ENCODE assay signal across 17 cellular contexts in the genomic region with DNA sequence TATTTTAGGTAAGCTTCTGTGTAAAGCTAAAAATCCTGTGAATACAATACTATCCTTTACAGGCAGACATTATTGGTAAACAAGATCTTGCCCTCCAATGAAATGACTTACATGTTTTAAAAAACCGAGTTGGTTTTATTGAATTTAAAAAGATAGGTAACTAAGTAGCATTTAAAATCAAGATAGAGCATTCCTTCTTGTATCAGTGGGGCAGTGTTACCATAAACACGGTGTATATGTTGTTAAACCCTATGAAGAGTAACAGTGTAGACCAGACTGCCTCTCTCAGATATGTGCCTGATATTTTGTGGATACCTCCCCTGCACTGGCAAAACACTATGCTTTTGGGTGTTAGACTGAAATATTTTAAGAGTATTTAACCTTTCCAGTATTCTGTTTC.
"Had no signal": no experiment of that assay in that cellular context is flagged by ENCODE, and none has a peak within 500 bp of the region (broad histone marks: within the 10 kb centered on the region; RNA-seq: fewer than 3 reads in every experiment).

No MANE protein-coding gene starts in this region.

- H3K9me3 ChIP-seq: ovary, suprapubic skin had no signal

- H3K4me3 ChIP-seq: ovary, suprapubic skin had no signal

- DNase-seq: activated CD4-positive, alpha-beta T cell treated with anti-CD3 and anti-CD28 coated beads, Interleukin-2, amount 50 U/mL, for 4 hours; activated CD4-positive, CD25-positive, alpha-beta regulatory T cell treated with anti-CD3 and anti-CD28 coated beads, Interleukin-2, amount 50 U/mL, for 72 hours; activated CD8-positive, alpha-beta memory T cell treated with anti-CD3 and anti-CD28 coated beads, Interleukin-2, amount 10 ng/mL, durations not matched to agents 7 days and 5 days; activated effector memory CD4-positive, alpha-beta T cell treated with Interleukin-2 at 50 U/mL for 16 hours; activated T-cell treated with anti-CD3 and anti-CD28 coated beads, Interleukin-2, amount 50 U/mL, for 24 hours; amniotic stem cell; brain microvascular endothelial cell; cerebellar nuclear complex; effector memory CD8-positive, alpha-beta T cell; immature natural killer cell; left colon; ovary; stimulated activated CD4-positive, alpha-beta T cell treated with anti-CD3 and anti-CD28 coated beads, Interleukin-2, amount 100 ng/mL, for 48 hours; stimulated activated naive CD8-positive, alpha-beta T cell treated with anti-CD3 and anti-CD28 coated beads, Interleukin-15, Interleukin-2, amounts not matched to agents 100 U/mL and 50 U/mL, for 24 hours had no signal

- H3K27ac ChIP-seq: brain microvascular endothelial cell, ovary, suprapubic skin had no signal

- H3K36me3 ChIP-seq: brain microvascular endothelial cell, ovary, suprapubic skin had no signal

- ATAC-seq: activated CD8-positive, alpha-beta memory T cell treated with anti-CD3 and anti-CD28 coated beads, Interleukin-2, amount 10 ng/mL, durations not matched to agents 7 days and 5 days; activated naive CD4-positive, alpha-beta T cell treated with anti-CD3 and anti-CD28 coated beads, Interleukin-2, amount 50 U/mL, for 72 hours; effector memory CD8-positive, alpha-beta T cell; left colon; natural killer cell treated with Interleukin-12 subunit alpha and Interleukin-12 subunit beta and Interleukin-15 and Interleukin-18, amount 100 ng/mL, for 72 hours; stimulated activated naive CD8-positive, alpha-beta T cell treated with anti-CD3 and anti-CD28 coated beads, Interleukin-15, Interleukin-2, amounts not matched to agents 100 U/mL and 50 U/mL, for 24 hours had no signal
